Comparison of ENCODE assay signal across 1 cellular context in genomic region chr6:30839666-30840065, GRCh38.
TF ChIP-seq lines count a peak whose summit lies in the region.

No MANE protein-coding gene starts in this region.

TF ChIP-seq in K562, 482 proteins besides CTCF, POLR2A, EP300 and RAD21 (continued from another document):
- TF ChIP-seq RERE (CRISPR knock-in tag; IDR thresholded peaks at IDR 0.05; ENCODE audit: borderline replicate concordance) (no peak), TCFL5 (CRISPR knock-in tag; conservative IDR thresholded peaks at IDR 0.05) (no peak), THAP12 (CRISPR knock-in tag; IDR thresholded peaks at IDR 0.05) (no peak), CAMTA2 (CRISPR knock-in tag; conservative IDR thresholded peaks at IDR 0.05) (no peak), NFIX (CRISPR knock-in tag; IDR thresholded peaks at IDR 0.05; ENCODE audit: low read depth) (no peak), PRMT5 (CRISPR knock-in tag; IDR thresholded peaks at IDR 0.05) (no peak), ZNF174 (CRISPR knock-in tag; IDR thresholded peaks at IDR 0.05) (no peak), E2F4 (CRISPR knock-in tag; IDR thresholded peaks at IDR 0.05; ENCODE audit: low read depth) (no peak), GTF2E2 (tag; IDR thresholded peaks at IDR 0.05) (no peak)
TF ChIP-seq in K562: peak in this region for 0.
